ENCODE assay signal across 1 cellular context in genomic region chr17:56661906-56662305, GRCh38.
TF ChIP-seq lines count a peak whose summit lies in the region.

No MANE protein-coding gene starts in this region.

TF ChIP-seq in SK-N-SH, 30 proteins besides CTCF, POLR2A, EP300 and RAD21 (continued from another document):
- TF ChIP-seq TEAD4 (IDR thresholded peaks at IDR 0.05; ENCODE audit: borderline replicate concordance, insufficient read depth) (no peak), FOXM1 (IDR thresholded peaks at IDR 0.05; ENCODE audit: low read depth) (no peak), ELF1 (IDR thresholded peaks at IDR 0.05) (no peak), RXRA (IDR thresholded peaks at IDR 0.05; ENCODE audit: borderline replicate concordance, low read depth) (no peak), RFX5 (IDR thresholded peaks at IDR 0.05; ENCODE audit: low read length) (no peak), GABPA (IDR thresholded peaks at IDR 0.05; ENCODE audit: low read depth) (no peak), JUND (IDR thresholded peaks at IDR 0.05) (no peak), USF1 (IDR thresholded peaks at IDR 0.05; ENCODE audit: borderline replicate concordance, low read depth) (no peak), POLR2AphosphoS5 (IDR thresholded peaks at IDR 0.05; ENCODE audit: low read depth, low read length) (no peak), FOSL2 (IDR thresholded peaks at IDR 0.05; ENCODE audit: borderline replicate concordance, low read depth) (no peak), YY1 (IDR thresholded peaks at IDR 0.05; ENCODE audit: low read depth) (no peak), ZBTB33 (IDR thresholded peaks at IDR 0.05; ENCODE audit: borderline replicate concordance, low read depth) (no peak), SIN3A (IDR thresholded peaks at IDR 0.05; ENCODE audit: borderline replicate concordance, low read depth, low read length) (no peak), IRF3 (IDR thresholded peaks at IDR 0.05; ENCODE audit: low read depth, low read length) (no peak), PBX3 (IDR thresholded peaks at IDR 0.05) (no peak)
